ENCODE assay signal across 8 cellular contexts in the genomic region with DNA sequence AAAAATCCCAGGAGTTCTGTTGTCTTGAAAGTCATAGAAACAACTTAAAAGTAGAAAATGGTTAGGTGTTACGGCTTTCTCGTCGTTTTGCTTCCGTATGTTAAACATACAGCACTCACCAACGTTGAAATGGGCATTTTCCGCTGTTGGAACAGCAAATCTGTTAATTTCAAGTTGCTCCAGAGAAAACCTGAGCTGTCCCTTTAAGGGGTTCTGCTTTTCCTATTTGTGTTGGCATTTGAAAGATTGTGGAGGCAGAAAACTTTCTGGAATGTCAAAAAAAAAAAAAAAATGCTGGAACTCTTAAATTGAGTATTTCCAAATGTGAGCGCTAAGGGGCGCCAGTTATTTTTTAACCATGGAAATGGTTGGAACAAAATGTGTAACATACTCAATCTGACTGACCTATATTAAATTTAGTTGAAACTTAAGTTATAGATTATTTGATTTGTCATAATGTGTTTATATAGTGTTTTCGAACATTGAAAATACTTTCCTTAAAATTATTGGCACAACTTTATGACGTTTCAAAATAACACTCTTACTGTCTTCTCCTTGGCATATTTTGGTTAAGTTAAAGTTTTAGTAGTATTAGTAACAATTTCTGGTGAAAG. TPM values are rescaled to one million over a fixed set of nuclear protein-coding genes. Genes with fewer than 3 reads are reported as not detected.
DNase-seq lines count a peak whose midpoint lies in the region; ATAC-seq and TF ChIP-seq lines count a peak whose summit lies in the region.

No MANE protein-coding gene starts in this region.

- H3K27ac Mint-ChIP-seq in CD4-positive, alpha-beta memory T cell, result peak overlapping the region; percentile 80 to 96 (median 93)

- no peak for TF ChIP-seq POLR2A in breast epithelium (IDR thresholded peaks at IDR 0.05)

- peak overlapping the region; percentile 66 to 70 for H3K4me3 ChIP-seq in CD4-positive, alpha-beta memory T cell (ENCODE audit: low read length in 2 of 2)
- H3K4me3 ChIP-seq in breast epithelium, result peak overlapping the region; percentile 95 to 99 (median 97)

- no peaks in the 10 kb centered on the region for H3K27me3 ChIP-seq in CD4-positive, alpha-beta memory T cell (ENCODE audit: insufficient read depth, low read length)
- H3K27me3 ChIP-seq in breast epithelium, result no peaks in the 10 kb centered on the region

- peaks cover 32 to 70% (median 45%) of the 10 kb centered on the region in 4 donors for H3K4me1 Mint-ChIP-seq in CD4-positive, alpha-beta memory T cell

- CTCF ChIA-PET in CD4-positive, alpha-beta memory T cell (lab: Charles Lee; ENCODE audit: partially characterized antibody), result interaction anchor here (1.7 to 2.9 kb wide), 8 partner anchors 9 to 135 kb away, joined by 4 to 27 read pairs (median 7); no protein-coding TSS in a partner anchor
- CTCF ChIA-PET in RWPE1 (lab: Yijun Ruan, JAX), result interaction anchor here (0.6 to 1.6 kb wide), 9 partner anchors 10 to 1546 kb away, joined by 3 to 6 read pairs (median 3); no protein-coding TSS in a partner anchor

- intact Hi-C loops in CD4-positive, alpha-beta memory T cell (cut with micrococcal nuclease), result loop anchor here (1.0 kb wide), 3 partner anchors 44 to 540 kb away; no protein-coding TSS in a partner anchor
- intact Hi-C loops in breast epithelium (cut with DNase I; ENCODE audit: low total_unique reads), result loop anchor here (10.0 kb wide), 1 partner anchor 232 kb away; no protein-coding TSS in a partner anchor

- peaks cover 0 to 11% of the 10 kb centered on the region in 2 donors for H3K36me3 Mint-ChIP-seq in CD4-positive, alpha-beta memory T cell

- peak overlapping the region; percentile 86 to 97 (median 90) for H3K4me3 Mint-ChIP-seq in CD4-positive, alpha-beta memory T cell

- peak overlapping the region; percentile 77 for H3K27ac ChIP-seq in CD4-positive, alpha-beta memory T cell (ENCODE audit: low read depth, low read length)
- no peak overlapping the region for H3K27ac ChIP-seq in RWPE1
- H3K27ac ChIP-seq in breast epithelium, result peak overlapping the region; percentile 99 to 100

- POLR2A ChIA-PET in CD4-positive, alpha-beta memory T cell (lab: Charles Lee; ENCODE audit: partially characterized antibody), result interaction anchor here (0.7 to 2.7 kb wide), 9 partner anchors 9 to 138 kb away, joined by 3 to 34 read pairs (median 3); no protein-coding TSS in a partner anchor
- POLR2A ChIA-PET in RWPE1 (lab: Yijun Ruan, JAX; ENCODE audit: low non-redundant PET), result no interaction called here

- ATAC-seq in GM21529 (IDR thresholded peaks at IDR 0.05; ENCODE audit: unreplicated experiment), result no peak

- H3K4me1 ChIP-seq in CD4-positive, alpha-beta memory T cell (ENCODE audit: insufficient read depth, low read length), result peaks cover 45% of the 10 kb centered on the region
- H3K4me1 ChIP-seq in breast epithelium, result peaks cover 0 to 6% of the 10 kb centered on the region in 2 donors

- no peaks in the 10 kb centered on the region for H3K9me3 ChIP-seq in CD4-positive, alpha-beta memory T cell (ENCODE audit: control insufficient read depth in 1 of 2, low read length in 2 of 2)
- H3K9me3 ChIP-seq in breast epithelium, result no peaks in the 10 kb centered on the region

- H3K9me3 Mint-ChIP-seq in CD4-positive, alpha-beta memory T cell, result no peaks in the 10 kb centered on the region

- peak in 4 of 5 donors; percentile 43 to 50 (median 46) for DNase-seq in CD4-positive, alpha-beta memory T cell
- peak; percentile 81 for DNase-seq in HCEC 1CT
- peak; percentile 44 for DNase-seq in RWPE1 (ENCODE audit: low spot score)
- DNase-seq in breast epithelium (ENCODE audit: low spot score in 2 of 2), result no peak
- peak; percentile 85 for DNase-seq in iris pigment epithelial cell (ENCODE audit: low read depth)
- peak; percentile 70 for DNase-seq in smooth muscle cell of the brain vasculature (ENCODE audit: low read depth, low spot score)
- DNase-seq in NCI-H774 (lab: John Stamatoyannopoulos, UW), result no peak

- H3K27me3 Mint-ChIP-seq in CD4-positive, alpha-beta memory T cell, result no peaks in the 10 kb centered on the region

- H3K36me3 ChIP-seq in CD4-positive, alpha-beta memory T cell (ENCODE audit: insufficient read depth, low read length), result no peaks in the 10 kb centered on the region
- H3K36me3 ChIP-seq in breast epithelium, result no peaks in the 10 kb centered on the region

- TF ChIP-seq CTCF in RWPE1 (conservative IDR thresholded peaks at IDR 0.05; ENCODE audit: low read depth) (peak; percentile 67), breast epithelium (IDR thresholded peaks at IDR 0.05) (peak; percentile 65 to 73 (median 66))

RNA-seq across cellular contexts. Expression of gene QKI, which starts 2.2 kb away (rescaled TPM):
- total RNA-seq in CD4-positive, alpha-beta memory T cell, result 10 to 100 TPM; 64.1 to 66.4 TPM
- 10 to 100 TPM in 1 of 2 donors, 1 to 10 TPM in 1; 7.7 to 28.4 TPM for polyA plus RNA-seq in CD4-positive, alpha-beta memory T cell
- total RNA-seq in breast epithelium, result 100 to 1,000 TPM; 158 to 304 (median 172) TPM

Comparison
In these comparisons a context has a peak if more than half of its experiments do, and no peak if none do; other contexts are left out.
1. DNase-seq: peak in CD4-positive, alpha-beta memory T cell (4 of 5), HCEC 1CT (single experiment), RWPE1 (single experiment), iris pigment epithelial cell (single experiment) and smooth muscle cell of the brain vasculature (single experiment); none in breast epithelium (0 of 2) and NCI-H774 (single experiment).